In the genomic region with DNA sequence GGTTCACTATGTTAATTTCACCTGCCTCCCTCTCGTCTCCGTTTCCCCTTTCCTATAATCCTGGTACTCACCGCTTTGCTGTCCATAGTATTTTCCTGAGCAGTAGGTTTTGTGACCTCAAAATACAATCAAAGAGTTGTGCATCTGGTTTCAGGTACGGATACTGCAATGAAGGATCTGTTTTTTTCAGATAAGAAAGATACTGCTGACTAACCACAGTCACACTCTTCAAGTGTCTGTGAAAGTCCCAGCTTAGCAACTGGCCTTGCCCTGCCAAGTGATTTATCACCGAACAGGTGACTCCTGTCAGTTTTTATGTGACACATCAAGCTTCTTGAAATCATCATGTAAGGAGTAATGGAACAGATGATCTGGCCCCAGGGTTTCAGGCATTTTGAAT, we compare ENCODE assay signal across 13 cellular contexts.
DNase-seq lines count a peak whose midpoint lies in the region; ATAC-seq, FAIRE-seq and TF ChIP-seq lines count a peak whose summit lies in the region.
"Had no signal": no experiment of that assay in that cellular context is flagged by ENCODE, and none has a peak within 500 bp of the region (broad histone marks: within the 10 kb centered on the region; RNA-seq: fewer than 3 reads in every experiment).

No MANE protein-coding gene starts in this region.

- peak overlapping the region; percentile 54 for H3K4me3 Mint-ChIP-seq in activated naive CD8-positive, alpha-beta T cell treated with anti-CD3 and anti-CD28 coated beads, Interleukin-2, amount 10 ng/mL, durations not matched to agents 7 days and 5 days
- H3K4me3 Mint-ChIP-seq: B cell had no signal

- peak overlapping the region; percentile 43 for H3K27ac Mint-ChIP-seq in activated naive CD8-positive, alpha-beta T cell treated with anti-CD3 and anti-CD28 coated beads, Interleukin-2, amount 10 ng/mL, durations not matched to agents 7 days and 5 days
- H3K27ac Mint-ChIP-seq: B cell had no signal

- no peak overlapping the region for H3K27ac ChIP-seq in brain microvascular endothelial cell
- H3K27ac ChIP-seq: coronary artery, spleen had no signal

- POLR2A ChIA-PET in activated naive CD8-positive, alpha-beta T cell treated with anti-CD3 and anti-CD28 coated beads, Interleukin-2, amount 10 ng/mL, durations not matched to agents 7 days and 5 days (lab: Charles Lee), result no interaction called here

- in situ Hi-C loops in brain microvascular endothelial cell (cut with HindIII; ENCODE audit: low pct_ligation_motif_present, low sequenced_read_pairs), result no loop called here

- H3K36me3 ChIP-seq in brain microvascular endothelial cell (replicated peaks), result no peaks in the 10 kb centered on the region

- peaks cover 11% of the 10 kb centered on the region for H3K36me3 Mint-ChIP-seq in activated naive CD8-positive, alpha-beta T cell treated with anti-CD3 and anti-CD28 coated beads, Interleukin-2, amount 10 ng/mL, durations not matched to agents 7 days and 5 days

- no peak for FAIRE-seq in frontal cortex (lab: Jason Lieb, UNC)

- DNase-seq in activated CD4-positive, alpha-beta T cell treated with anti-CD3 and anti-CD28 coated beads for 48 hours, result peak; percentile 49
- DNase-seq in activated CD4-positive, alpha-beta T cell treated with anti-CD3 and anti-CD28 coated beads for 1 hour, result no peak
- DNase-seq in NCI-H1105 treated with DMSO at 0.1 percent for 48 hours (lab: John Stamatoyannopoulos, UW), result peak; percentile 51
- DNase-seq in activated naive CD8-positive, alpha-beta T cell treated with anti-CD3 and anti-CD28 coated beads, Interleukin-2, amount 10 ng/mL, durations not matched to agents 7 days and 5 days, result no peak
- DNase-seq in renal cortical epithelial cell (ENCODE audit: low read depth), result peak; percentile 38
- DNase-seq in frontal cortex (ENCODE audit: low spot score in 2 of 2), result no peak
- DNase-seq in brain microvascular endothelial cell, result no peak
- DNase-seq in HCEC 1CT, result no peak
- DNase-seq: mesenchymal stem cell, spleen, SW 1271 had no signal

- H3K4me3 ChIP-seq in brain microvascular endothelial cell (ENCODE audit: low read depth, low read length), result no peak overlapping the region
- H3K4me3 ChIP-seq: coronary artery, spleen had no signal

- no peaks in the 10 kb centered on the region for H3K27me3 Mint-ChIP-seq in activated naive CD8-positive, alpha-beta T cell treated with anti-CD3 and anti-CD28 coated beads, Interleukin-2, amount 10 ng/mL, durations not matched to agents 7 days and 5 days
- H3K27me3 Mint-ChIP-seq: B cell had no signal

- no peak for TF ChIP-seq CTCF in brain microvascular endothelial cell (IDR thresholded peaks at IDR 0.05; ENCODE audit: low read depth, low read length, missing control alignments)

- peaks cover 26% of the 10 kb centered on the region for H3K4me1 Mint-ChIP-seq in activated naive CD8-positive, alpha-beta T cell treated with anti-CD3 and anti-CD28 coated beads, Interleukin-2, amount 10 ng/mL, durations not matched to agents 7 days and 5 days

- no peaks in the 10 kb centered on the region for H3K9me3 Mint-ChIP-seq in activated naive CD8-positive, alpha-beta T cell treated with anti-CD3 and anti-CD28 coated beads, Interleukin-2, amount 10 ng/mL, durations not matched to agents 7 days and 5 days

- no peaks in the 10 kb centered on the region for H3K27me3 ChIP-seq in brain microvascular endothelial cell (replicated peaks)
- H3K27me3 ChIP-seq: spleen had no signal

- ATAC-seq in activated naive CD8-positive, alpha-beta T cell treated with anti-CD3 and anti-CD28 coated beads, Interleukin-2, amount 10 ng/mL, durations not matched to agents 7 days and 5 days (ENCODE audit: low read depth), result peak; percentile 39

Comparison
In these comparisons a context has a peak if more than half of its experiments do, and no peak if none do; other contexts are left out.
1. DNase-seq: peak in activated CD4-positive, alpha-beta T cell treated with anti-CD3 and anti-CD28 coated beads for 48 hours (single experiment), NCI-H1105 treated with DMSO at 0.1 percent for 48 hours (single experiment) and renal cortical epithelial cell (single experiment); none in activated CD4-positive, alpha-beta T cell treated with anti-CD3 and anti-CD28 coated beads for 1 hour (single experiment), activated naive CD8-positive, alpha-beta T cell treated with anti-CD3 and anti-CD28 coated beads, Interleukin-2, amount 10 ng/mL, durations not matched to agents 7 days and 5 days (single experiment), frontal cortex (0 of 2), brain microvascular endothelial cell (single experiment) and HCEC 1CT (single experiment).